ENCODE assay signal across 11 cellular contexts in the genomic region with DNA sequence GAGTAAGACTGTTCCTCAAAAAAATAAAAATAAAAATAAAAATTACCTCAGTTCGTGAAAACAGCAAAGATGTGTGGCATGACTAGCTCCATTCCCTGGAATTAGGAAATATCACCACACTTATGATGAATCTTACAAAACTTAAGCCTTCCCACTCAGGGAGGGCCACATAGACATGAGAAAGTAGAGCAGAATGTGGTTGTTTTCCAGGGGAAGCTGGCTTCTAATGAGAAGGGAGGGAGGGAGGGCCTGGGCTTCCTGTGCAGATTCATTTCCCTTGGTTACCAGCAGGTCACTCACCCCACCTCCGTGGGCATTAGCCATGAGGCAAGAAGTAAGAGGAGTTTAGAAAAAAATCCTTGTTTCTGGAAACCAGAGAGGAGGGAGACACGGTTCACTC.
DNase-seq lines count a peak whose midpoint lies in the region; ATAC-seq and TF ChIP-seq lines count a peak whose summit lies in the region.
"Had no signal": no experiment of that assay in that cellular context is flagged by ENCODE, and none has a peak within 500 bp of the region (broad histone marks: within the 10 kb centered on the region; RNA-seq: fewer than 3 reads in every experiment).

No MANE protein-coding gene starts in this region.

- DNase-seq in CD14-positive monocyte (ENCODE audit: low spot score) (peak; percentile 92), NCI-H226 (peak; percentile 92), dermis microvascular lymphatic vessel endothelial cell (ENCODE audit: low read depth in 2 of 2) (peak; percentile 77 to 96), COLO668 (lab: John Stamatoyannopoulos, UW; ENCODE audit: unreplicated experiment) (no peak)
- DNase-seq in activated CD8-positive, alpha-beta T cell treated with anti-CD3 and anti-CD28 coated beads, Interleukin-2, amount 10 ng/mL, durations not matched to agents 7 days and 5 days, result no peak
- DNase-seq: activated CD4-positive, alpha-beta T cell treated with anti-CD3 and anti-CD28 coated beads, Interleukin-2, amount 10 ng/mL, durations not matched to agents 24 days and 14 days; hippocampal formation had no signal

- CTCF ChIA-PET in activated CD8-positive, alpha-beta T cell treated with anti-CD3 and anti-CD28 coated beads, Interleukin-2, amount 10 ng/mL, durations not matched to agents 7 days and 5 days (lab: Charles Lee), result interaction anchor here (1.5 to 2.8 kb wide), 3 partner anchors 48 to 433 kb away, joined by 7 to 17 read pairs (median 7); no protein-coding TSS in a partner anchor

- no peaks in the 10 kb centered on the region for H3K36me3 ChIP-seq in muscle layer of duodenum (ENCODE audit: control insufficient read depth in 1 of 2, insufficient read depth in 2 of 2, low read length in 2 of 2)

- POLR2A ChIA-PET in activated CD8-positive, alpha-beta T cell treated with anti-CD3 and anti-CD28 coated beads, Interleukin-2, amount 10 ng/mL, durations not matched to agents 7 days and 5 days (lab: Charles Lee), result no interaction called here

- H3K4me1 ChIP-seq in muscle layer of duodenum (ENCODE audit: control insufficient read depth in 1 of 2, insufficient read depth in 2 of 2, low read length in 2 of 2), result peaks cover 0 to 7% of the 10 kb centered on the region in 2 donors

- H3K4me1 Mint-ChIP-seq in CD14-positive monocyte, result peaks cover 87% of the 10 kb centered on the region
- H3K4me1 Mint-ChIP-seq in activated CD8-positive, alpha-beta T cell treated with anti-CD3 and anti-CD28 coated beads, Interleukin-2, amount 10 ng/mL, durations not matched to agents 7 days and 5 days (ENCODE audit: low read depth), result peaks cover 11% of the 10 kb centered on the region

- H3K9me3 Mint-ChIP-seq in CD14-positive monocyte, result peaks cover 0 to 2% (median 0%) of the 10 kb centered on the region in 7 donors
- no peaks in the 10 kb centered on the region for H3K9me3 Mint-ChIP-seq in activated CD8-positive, alpha-beta T cell treated with anti-CD3 and anti-CD28 coated beads, Interleukin-2, amount 10 ng/mL, durations not matched to agents 7 days and 5 days (ENCODE audit: insufficient read depth)
- H3K9me3 Mint-ChIP-seq: activated CD4-positive, alpha-beta T cell treated with anti-CD3 and anti-CD28 coated beads, Interleukin-2, amount 10 ng/mL, durations not matched to agents 24 days and 14 days; IgD-negative memory B cell had no signal

- H3K4me3 ChIP-seq in muscle layer of duodenum (ENCODE audit: low read depth in 1 of 2, low read length in 2 of 2), result no peak overlapping the region

- H3K27me3 Mint-ChIP-seq in CD14-positive monocyte (ENCODE audit: low read depth in 3 of 3), result no peaks in the 10 kb centered on the region
- no peaks in the 10 kb centered on the region for H3K27me3 Mint-ChIP-seq in activated CD8-positive, alpha-beta T cell treated with anti-CD3 and anti-CD28 coated beads, Interleukin-2, amount 10 ng/mL, durations not matched to agents 7 days and 5 days (ENCODE audit: low read depth)
- H3K27me3 Mint-ChIP-seq: activated CD4-positive, alpha-beta T cell treated with anti-CD3 and anti-CD28 coated beads, Interleukin-2, amount 10 ng/mL, durations not matched to agents 24 days and 14 days; IgD-negative memory B cell had no signal

- no peak for TF ChIP-seq CTCF in CD14-positive monocyte (IDR thresholded peaks at IDR 0.05)

- TF ChIP-seq POLR2A in GM18505 (IDR thresholded peaks at IDR 0.05; ENCODE audit: borderline replicate concordance, extremely low read depth, insufficient read depth, insufficient read length), result no peak

- intact Hi-C loops in CD14-positive monocyte (cut with micrococcal nuclease), result loop anchor here in 1 of 2 donors (2.0 to 10.0 kb wide), 6 partner anchors 67 to 482 kb away; no protein-coding TSS in a partner anchor

- peaks cover 6 to 18% of the 10 kb centered on the region in 2 donors for H3K36me3 Mint-ChIP-seq in CD14-positive monocyte
- H3K36me3 Mint-ChIP-seq in activated CD8-positive, alpha-beta T cell treated with anti-CD3 and anti-CD28 coated beads, Interleukin-2, amount 10 ng/mL, durations not matched to agents 7 days and 5 days (ENCODE audit: low read depth), result no peaks in the 10 kb centered on the region
- H3K36me3 Mint-ChIP-seq: IgD-negative memory B cell had no signal

- H3K27ac Mint-ChIP-seq in CD14-positive monocyte, result peak overlapping the region; percentile 92 to 99 (median 97)
- no peak overlapping the region for H3K27ac Mint-ChIP-seq in activated CD8-positive, alpha-beta T cell treated with anti-CD3 and anti-CD28 coated beads, Interleukin-2, amount 10 ng/mL, durations not matched to agents 7 days and 5 days
- H3K27ac Mint-ChIP-seq: activated CD4-positive, alpha-beta T cell treated with anti-CD3 and anti-CD28 coated beads, Interleukin-2, amount 10 ng/mL, durations not matched to agents 24 days and 14 days; IgD-negative memory B cell had no signal

- H3K27ac ChIP-seq in muscle layer of duodenum (ENCODE audit: low read length), result peak overlapping the region; percentile 42

- H3K9me3 ChIP-seq in muscle layer of duodenum (ENCODE audit: control insufficient read depth in 1 of 2, low read length in 2 of 2), result no peaks in the 10 kb centered on the region

- ATAC-seq in activated CD8-positive, alpha-beta T cell treated with anti-CD3 and anti-CD28 coated beads, Interleukin-2, amount 10 ng/mL, durations not matched to agents 7 days and 5 days, result no peak
- ATAC-seq in GM19395 (IDR thresholded peaks at IDR 0.05; ENCODE audit: unreplicated experiment) (no peak), GM18505 (IDR thresholded peaks at IDR 0.05; ENCODE audit: unreplicated experiment) (no peak)

- H3K4me3 Mint-ChIP-seq in CD14-positive monocyte, result peak overlapping the region in 1 of 2 donors; percentile 86
- H3K4me3 Mint-ChIP-seq in activated CD8-positive, alpha-beta T cell treated with anti-CD3 and anti-CD28 coated beads, Interleukin-2, amount 10 ng/mL, durations not matched to agents 7 days and 5 days, result no peak overlapping the region
- H3K4me3 Mint-ChIP-seq: activated CD4-positive, alpha-beta T cell treated with anti-CD3 and anti-CD28 coated beads, Interleukin-2, amount 10 ng/mL, durations not matched to agents 24 days and 14 days had no signal

- no peaks in the 10 kb centered on the region for H3K27me3 ChIP-seq in muscle layer of duodenum (ENCODE audit: low read depth, low read length)

Comparison
In these comparisons a context has a peak if more than half of its experiments do, and no peak if none do; other contexts are left out.
1. DNase-seq: peak in CD14-positive monocyte (single experiment), NCI-H226 (single experiment) and dermis microvascular lymphatic vessel endothelial cell (2 of 2); none in COLO668 (single experiment) and activated CD8-positive, alpha-beta T cell treated with anti-CD3 and anti-CD28 coated beads, Interleukin-2, amount 10 ng/mL, durations not matched to agents 7 days and 5 days (single experiment).